Comparison of ENCODE assay signal across 22 cellular contexts in the genomic region with DNA sequence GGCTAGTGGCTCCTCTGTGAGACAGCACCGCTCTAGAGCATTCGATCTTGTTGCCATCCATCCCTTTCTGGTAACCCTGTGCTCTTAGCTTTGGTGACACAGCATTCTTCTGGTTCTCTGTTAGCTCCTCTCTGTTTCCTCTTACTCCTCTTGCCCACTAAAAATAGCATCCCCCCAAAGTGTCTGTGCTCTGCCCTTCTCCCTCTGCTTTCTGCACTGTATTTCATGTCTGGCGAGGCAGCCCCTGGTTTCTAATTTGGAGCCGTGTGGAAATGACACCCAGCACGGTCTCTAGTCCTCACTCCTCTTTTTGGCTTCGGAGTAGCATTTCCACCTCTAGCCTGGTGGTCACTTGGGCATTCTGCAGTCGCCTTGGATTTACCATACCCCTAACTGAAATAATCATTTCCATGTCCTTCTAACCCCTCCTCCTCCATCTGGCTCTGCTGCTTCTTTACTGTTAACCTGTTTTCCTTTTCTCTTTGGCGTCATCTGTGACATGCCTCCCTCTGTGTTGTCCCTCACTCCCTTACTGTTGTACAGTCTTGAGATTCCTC.
"Had no signal": no experiment of that assay in that cellular context is flagged by ENCODE, and none has a peak within 500 bp of the region (broad histone marks: within the 10 kb centered on the region; RNA-seq: fewer than 3 reads in every experiment).

No MANE protein-coding gene starts in this region.

- H3K4me1 ChIP-seq: adrenal gland, tibial nerve, uterus had no signal

- DNase-seq: activated CD4-positive, alpha-beta memory T cell treated with anti-CD3 and anti-CD28 coated beads for 36 hours; activated CD8-positive, alpha-beta memory T cell treated with anti-CD3 and anti-CD28 coated beads, Interleukin-2, amount 10 ng/mL, durations not matched to agents 7 days and 5 days; activated naive CD4-positive, alpha-beta T cell treated with anti-CD3 and anti-CD28 coated beads, Interleukin-2, amount 50 U/mL, for 16 hours; activated T-cell treated with anti-CD3 and anti-CD28 coated beads, Interleukin-2, amount 50 U/mL, for 1 hour; adrenal gland; left ventricle myocardium inferior; mesenchymal stem cell; natural killer cell; nucleus accumbens; posterior cingulate gyrus; stimulated activated CD4-positive, alpha-beta T cell treated with anti-CD3 and anti-CD28 coated beads, Interleukin-15, amount 100 ng/mL, for 24 hours; stimulated activated CD4-positive, alpha-beta T cell treated with anti-CD3 and anti-CD28 coated beads, Interleukin-4, amount 100 ng/mL, for 1 hour; stimulated activated naive B cell treated with anti-CD40 and anti-IgM and Interleukin-4, amounts not matched to agents 10 μg/mL and 1 μg/mL and 100 μg/mL, for 72 hours; substantia nigra; T1000; uterus had no signal

- H3K79me2 ChIP-seq: hepatocyte had no signal

- ATAC-seq: activated CD8-positive, alpha-beta memory T cell treated with anti-CD3 and anti-CD28 coated beads, Interleukin-2, amount 10 ng/mL, durations not matched to agents 7 days and 5 days; esophagus mucosa; natural killer cell; stimulated activated naive B cell treated with anti-CD40 and anti-IgM and Interleukin-4, amounts not matched to agents 10 μg/mL and 1 μg/mL and 100 μg/mL, for 72 hours had no signal

- H2AFZ ChIP-seq: hepatocyte had no signal

- H3K4me2 ChIP-seq: hepatocyte had no signal

- H3K36me3 ChIP-seq: adrenal gland, cardiac muscle cell, tibial nerve, uterus had no signal

- H3K4me3 ChIP-seq: adrenal gland, cardiac muscle cell, hepatocyte, left ventricle myocardium inferior, skin epidermis, tibial nerve, uterus had no signal

- H3K9me3 ChIP-seq: adrenal gland, left ventricle myocardium inferior, tibial nerve, uterus had no signal

- H3K27me3 ChIP-seq: adrenal gland, cardiac muscle cell, hepatocyte, tibial nerve, uterus had no signal

- H3K27ac ChIP-seq: adrenal gland, cardiac muscle cell, hepatocyte, left ventricle myocardium inferior, skin epidermis, tibial nerve, uterus, VCaP had no signal
